Comparison of ENCODE assay signal across 17 cellular contexts in genomic region chr2:165198181-165198580, GRCh38. TPM values are rescaled to one million over a fixed set of nuclear protein-coding genes. Genes with fewer than 3 reads are reported as not detected.
"Had no signal": no experiment of that assay in that cellular context is flagged by ENCODE, and none has a peak within 500 bp of the region (broad histone marks: within the 10 kb centered on the region; RNA-seq: fewer than 3 reads in every experiment).

No MANE protein-coding gene starts in this region.

- ATAC-seq: activated CD4-positive, alpha-beta T cell treated with anti-CD3 and anti-CD28 coated beads for 36 hours; activated CD8-positive, alpha-beta memory T cell treated with anti-CD3 and anti-CD28 coated beads, Interleukin-2, amount 10 ng/mL, durations not matched to agents 7 days and 5 days; esophagus mucosa; left ventricle myocardium superior; naive thymus-derived CD8-positive, alpha-beta T cell; stimulated activated naive B cell treated with anti-CD40 and anti-IgM and Interleukin-4, amounts not matched to agents 10 μg/mL and 1 μg/mL and 100 μg/mL, for 72 hours had no signal

- H3K27ac ChIP-seq: colonic mucosa, hepatocyte, tibial nerve, uterus, VCaP had no signal

- H3K4me2 ChIP-seq: hepatocyte had no signal

- DNase-seq: activated CD4-positive, alpha-beta memory T cell treated with anti-CD3 and anti-CD28 coated beads for 36 hours; activated CD4-positive, alpha-beta T cell treated with anti-CD3 and anti-CD28 coated beads for 36 hours; activated CD8-positive, alpha-beta memory T cell treated with anti-CD3 and anti-CD28 coated beads, Interleukin-2, amount 10 ng/mL, durations not matched to agents 7 days and 5 days; activated naive CD4-positive, alpha-beta T cell treated with anti-CD3 and anti-CD28 coated beads, Interleukin-2, amount 10 ng/mL, durations not matched to agents 7 days and 5 days; activated T-cell treated with anti-CD3 and anti-CD28 coated beads, Interleukin-2, amount 50 U/mL, for 1 hour; colonic mucosa; kidney; left ventricle myocardium superior; naive thymus-derived CD8-positive, alpha-beta T cell; posterior cingulate gyrus; stimulated activated CD4-positive, alpha-beta T cell treated with anti-CD3 and anti-CD28 coated beads, Interleukin-2, amount 100 ng/mL, for 48 hours; stimulated activated naive B cell treated with anti-CD40 and anti-IgM and Interleukin-4, amounts not matched to agents 10 μg/mL and 1 μg/mL and 100 μg/mL, for 72 hours; uterus had no signal

- H3K9me3 ChIP-seq: colonic mucosa, tibial nerve, uterus had no signal

- H2AFZ ChIP-seq: hepatocyte had no signal

- H3K79me2 ChIP-seq: hepatocyte had no signal

- H3K4me1 ChIP-seq: colonic mucosa, tibial nerve, uterus had no signal

- H3K36me3 ChIP-seq: colonic mucosa, tibial nerve, uterus had no signal

- H3K27me3 ChIP-seq: colonic mucosa, hepatocyte, tibial nerve, uterus had no signal

- H3K4me3 ChIP-seq: colonic mucosa, hepatocyte, tibial nerve, uterus had no signal

RNA-seq across cellular contexts. Expression of gene SCN3A, which starts 5.7 kb away (rescaled TPM):
- total RNA-seq: activated CD4-positive, alpha-beta memory T cell treated with anti-CD3 and anti-CD28 coated beads for 36 hours had no signal

RNA-seq across cellular contexts. Expression of gene SCN2A, which starts 41.0 kb away (rescaled TPM):
- total RNA-seq: activated CD4-positive, alpha-beta memory T cell treated with anti-CD3 and anti-CD28 coated beads for 36 hours; naive thymus-derived CD8-positive, alpha-beta T cell had no signal
